Comparison of ENCODE assay signal across 1 cellular context in the genomic region with DNA sequence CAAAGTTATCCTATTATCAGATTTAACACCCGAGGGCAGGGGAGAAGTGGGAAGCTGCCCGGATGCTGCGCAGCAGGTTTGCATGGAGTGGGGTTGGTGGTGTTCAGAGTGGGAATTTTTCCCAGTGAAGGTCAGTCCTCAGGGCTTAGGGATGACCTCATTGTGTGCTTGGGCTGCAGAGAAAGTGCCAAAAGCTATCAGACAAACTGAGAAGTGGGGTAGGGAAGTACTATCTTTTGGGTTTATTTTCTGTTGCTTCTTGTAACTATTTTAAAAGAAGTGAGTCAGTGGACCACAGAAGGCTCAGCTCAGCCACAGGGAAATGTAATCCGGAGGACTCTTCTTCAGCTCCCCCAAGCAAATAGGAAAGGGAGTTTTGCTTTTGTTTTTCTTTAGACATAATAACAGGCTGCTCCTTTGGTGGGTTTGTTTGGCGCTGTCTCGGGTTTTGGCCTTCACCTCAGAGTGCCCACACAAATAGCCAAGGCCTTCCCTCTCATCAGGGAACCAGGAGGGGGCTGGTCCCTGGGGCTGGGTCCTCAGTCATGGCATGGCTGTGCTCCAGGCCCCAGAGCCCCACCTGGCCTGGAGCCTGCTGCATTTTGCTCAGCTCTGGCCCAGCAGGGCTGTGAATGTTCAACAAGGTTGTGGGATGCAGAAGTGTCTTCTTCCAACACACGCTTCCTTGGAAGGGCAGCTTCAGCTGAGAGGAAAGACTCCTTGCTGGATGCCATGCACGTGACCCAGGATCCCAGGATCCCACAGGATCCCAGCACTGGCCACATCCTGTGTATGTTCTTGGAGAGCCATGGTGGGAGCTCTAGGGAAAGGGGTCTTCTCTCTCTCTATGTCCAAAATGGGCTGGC.
TF ChIP-seq lines count a peak whose summit lies in the region.

No MANE protein-coding gene starts in this region.

TF ChIP-seq in K562, 482 proteins besides CTCF, POLR2A, EP300 and RAD21:
- no peak for TF ChIP-seq ATF4 (CRISPR knock-in tag; IDR thresholded peaks at IDR 0.05)
- no peak for TF ChIP-seq CREB1 (IDR thresholded peaks at IDR 0.05)
- no peak for TF ChIP-seq CREB1 (CRISPR knock-in tag; IDR thresholded peaks at IDR 0.05)
- TF ChIP-seq PCBP1 (IDR thresholded peaks at IDR 0.05; ENCODE audit: low read depth, low read length, poor library complexity, severe bottlenecking), result no peak
- TF ChIP-seq ATF3 (IDR thresholded peaks at IDR 0.05), result peak; percentile 42
- TF ChIP-seq ATF3 (CRISPR knock-in tag; conservative IDR thresholded peaks at IDR 0.05), result no peak
- TF ChIP-seq ATF7 (IDR thresholded peaks at IDR 0.05), result peak; percentile 49; the same call in 1 of the 2 replicates
- 0 out of 2 replicates have a peak, but pooled peaks have one; percentile 14 for TF ChIP-seq JUND (IDR thresholded peaks at IDR 0.05; ENCODE audit: borderline replicate concordance, low read depth, low read length)
- TF ChIP-seq JUND (tag; IDR thresholded peaks at IDR 0.05; ENCODE audit: borderline replicate concordance, low read depth, low read length), result no peak; the same call in 2 of the 3 replicates
- no peak for TF ChIP-seq ZNF253 (CRISPR knock-in tag; conservative IDR thresholded peaks at IDR 0.05)
TF ChIP-seq in K562: peak in this region for 3.
